Comparison of ENCODE assay signal across 32 cellular contexts in the genomic region with DNA sequence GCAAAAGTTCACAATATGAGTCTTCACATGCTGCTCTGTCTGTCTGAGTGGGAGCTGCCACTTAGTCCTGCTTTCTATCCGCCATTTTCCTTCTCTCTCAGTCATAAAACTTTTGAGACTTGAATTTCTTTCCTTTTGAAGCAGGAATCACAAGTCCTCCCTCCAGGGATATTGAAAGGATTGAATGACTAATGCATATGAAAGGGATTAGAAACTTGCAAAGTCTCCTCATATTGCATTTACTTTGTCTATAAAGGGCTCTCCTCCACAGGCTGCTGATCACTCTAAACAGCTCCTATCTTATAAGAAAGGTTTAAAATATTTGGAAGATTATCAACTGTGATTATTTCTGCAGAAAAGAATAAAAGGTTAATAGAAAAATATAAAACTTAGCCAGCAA.
"Had no signal": no experiment of that assay in that cellular context is flagged by ENCODE, and none has a peak within 500 bp of the region (broad histone marks: within the 10 kb centered on the region; RNA-seq: fewer than 3 reads in every experiment).

No MANE protein-coding gene starts in this region.

- H3K4me1 ChIP-seq: adrenal gland, body of pancreas, gastrocnemius medialis, left lung, lower lobe of right lung, parathyroid adenoma, psoas muscle, right atrium auricular region, thyroid gland, upper lobe of right lung had no signal

- ATAC-seq: body of pancreas; gastrocnemius medialis; left lung; lower lobe of right lung; natural killer cell; psoas muscle; stimulated activated memory B cell treated with anti-CD40 and anti-IgM and Interleukin-4, amounts not matched to agents 10 μg/mL and 1 μg/mL and 100 μg/mL, for 72 hours; stimulated activated naive CD8-positive, alpha-beta T cell treated with anti-CD3 and anti-CD28 coated beads, Interleukin-15, amount 100 ng/mL, for 72 hours; upper lobe of right lung had no signal

- H3K4me3 ChIP-seq: adrenal gland, body of pancreas, coronary artery, dorsolateral prefrontal cortex, gastrocnemius medialis, left lung, lower lobe of right lung, psoas muscle, right atrium auricular region, smooth muscle cell, thyroid gland, upper lobe of right lung had no signal

- H3K36me3 ChIP-seq: adrenal gland, gastrocnemius medialis, left lung, lower lobe of right lung, right atrium auricular region, thyroid gland, upper lobe of right lung had no signal

- H3K27me3 ChIP-seq: adrenal gland, body of pancreas, dorsolateral prefrontal cortex, gastrocnemius medialis, left lung, right atrium auricular region, thyroid gland, upper lobe of right lung had no signal

- H2AFZ ChIP-seq: parathyroid adenoma had no signal

- H3K9me3 ChIP-seq: adrenal gland, body of pancreas, gastrocnemius medialis, psoas muscle, right atrium auricular region, thyroid gland, upper lobe of right lung had no signal

- DNase-seq: activated CD4-positive, alpha-beta T cell treated with anti-CD3 and anti-CD28 coated beads for 4 hours; activated CD4-positive, alpha-beta T cell treated with anti-CD3 and anti-CD28 coated beads, Interleukin-2, amount 50 U/mL, for 48 hours; activated CD8-positive, alpha-beta memory T cell treated with anti-CD3 and anti-CD28 coated beads for 24 hours; activated effector memory CD4-positive, alpha-beta T cell treated with Interleukin-2 at 50 U/mL for 16 hours; activated naive CD4-positive, alpha-beta T cell treated with Interleukin-2 at 50 U/mL for 16 hours; activated naive CD8-positive, alpha-beta T cell treated with anti-CD3 and anti-CD28 coated beads for 36 hours; adrenal gland; aorta; body of pancreas; cerebellar nuclear complex; dorsolateral prefrontal cortex; effector memory CD4-positive, alpha-beta T cell; erythroblast; gastrocnemius medialis; glutamatergic neuron; left lung; lower lobe of right lung; mesenchymal stem cell; natural killer cell; occipital lobe; stimulated activated CD4-positive, alpha-beta T cell treated with anti-CD3 and anti-CD28 coated beads, Interleukin-1b, Interleukin-23, amount 100 ng/mL, for 48 hours; stimulated activated CD4-positive, alpha-beta T cell treated with anti-CD3 and anti-CD28 coated beads, Interleukin-4, amount 100 ng/mL, for 4 hours; stimulated activated CD8-positive, alpha-beta memory T cell treated with anti-CD3 and anti-CD28 coated beads, Interleukin-4, amount 100 ng/mL, for 48 hours; stimulated activated naive CD8-positive, alpha-beta T cell treated with anti-CD3 and anti-CD28 coated beads, Interleukin-15, amount 100 ng/mL, for 72 hours; thyroid gland; upper lobe of right lung had no signal

- H3K27ac ChIP-seq: adrenal gland, body of pancreas, coronary artery, dorsolateral prefrontal cortex, gastrocnemius medialis, left lung, lower lobe of right lung, parathyroid adenoma, psoas muscle, right atrium auricular region, thyroid gland, upper lobe of right lung had no signal
